ENCODE assay signal across 1 cellular context in genomic region chr13:110027470-110028240, GRCh38.
TF ChIP-seq lines count a peak whose summit lies in the region.

No MANE protein-coding gene starts in this region.

TF ChIP-seq in H1, 55 proteins besides CTCF, POLR2A, EP300 and RAD21:
- TF ChIP-seq CTBP2 (IDR thresholded peaks at IDR 0.05; ENCODE audit: borderline replicate concordance, insufficient read depth, insufficient read length, low read length) (no peak), E2F6 (IDR thresholded peaks at IDR 0.05) (no peak), SIRT6 (IDR thresholded peaks at IDR 0.05; ENCODE audit: low read length) (no peak), CEBPB (IDR thresholded peaks at IDR 0.05; ENCODE audit: low read depth, low read length) (0 out of 2 replicates have a peak, but pooled peaks have one; percentile 1)
